ENCODE assay signal across 10 cellular contexts in the genomic region with DNA sequence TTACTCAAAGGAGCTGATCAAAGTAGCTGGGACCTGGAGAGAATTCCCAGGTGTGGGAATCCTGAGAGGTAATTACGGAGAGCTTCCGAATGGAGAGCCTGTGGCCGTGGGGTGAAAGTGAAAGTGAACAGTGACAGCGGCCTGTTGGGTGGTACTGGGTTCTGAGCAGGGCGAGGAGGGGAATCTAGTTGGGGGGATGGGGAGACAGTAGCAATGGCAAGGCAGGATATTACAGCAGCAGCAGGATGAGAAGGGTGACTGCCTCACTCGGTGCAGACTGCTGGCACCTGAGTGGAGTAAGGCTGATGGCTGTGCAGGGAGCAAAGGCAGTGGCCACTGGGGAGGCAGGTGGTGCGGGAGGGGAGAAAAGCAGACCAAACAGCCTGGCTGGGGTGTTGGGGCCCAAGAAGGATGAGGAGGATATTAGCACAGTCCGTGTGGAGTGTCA.
A peak's percentile ranks its signal among the peaks of the same experiment; 100 is the strongest.
DNase-seq lines count a peak whose midpoint lies in the region; ATAC-seq, FAIRE-seq and TF ChIP-seq lines count a peak whose summit lies in the region.
"Had no signal": no experiment of that assay in that cellular context is flagged by ENCODE, and none has a peak within 500 bp of the region (broad histone marks: within the 10 kb centered on the region; RNA-seq: fewer than 3 reads in every experiment).

No MANE protein-coding gene starts in this region.

- H3K27me3 Mint-ChIP-seq in CD14-positive monocyte (ENCODE audit: low read depth in 3 of 3): peaks cover 0 to 4% (median 0%) of the 10 kb centered on the region in 3 donors
- no peaks in the 10 kb centered on the region for H3K27me3 Mint-ChIP-seq in activated naive CD8-positive, alpha-beta T cell
- H3K27me3 Mint-ChIP-seq in naive thymus-derived CD4-positive, alpha-beta T cell: no peaks in the 10 kb centered on the region

- H3K27ac Mint-ChIP-seq in CD14-positive monocyte: peak overlapping the region; percentile 78 to 95 (median 89)
- H3K27ac Mint-ChIP-seq in activated naive CD8-positive, alpha-beta T cell: no peak overlapping the region
- peak overlapping the region in 4 of 9 donors; percentile 26 to 83 (median 35) for H3K27ac Mint-ChIP-seq in naive thymus-derived CD4-positive, alpha-beta T cell

- peaks cover 0 to 3% (median 0%) of the 10 kb centered on the region in 7 donors for H3K9me3 Mint-ChIP-seq in CD14-positive monocyte
- no peaks in the 10 kb centered on the region for H3K9me3 Mint-ChIP-seq in activated naive CD8-positive, alpha-beta T cell (ENCODE audit: low read depth)
- H3K9me3 Mint-ChIP-seq in naive thymus-derived CD4-positive, alpha-beta T cell: no peaks in the 10 kb centered on the region

- POLR2A ChIA-PET in naive thymus-derived CD4-positive, alpha-beta T cell (lab: Charles Lee): no interaction called here

- no peak for TF ChIP-seq CTCF in CD14-positive monocyte (IDR thresholded peaks at IDR 0.05)

- peak; percentile 16 for ATAC-seq in naive thymus-derived CD4-positive, alpha-beta T cell
- ATAC-seq in HG02588 (IDR thresholded peaks at IDR 0.05; ENCODE audit: unreplicated experiment) (no peak), GM18511 (IDR thresholded peaks at IDR 0.05; ENCODE audit: unreplicated experiment) (no peak)

- H3K4me3 ChIP-seq in naive thymus-derived CD4-positive, alpha-beta T cell (ENCODE audit: low read length): no peak overlapping the region

- CTCF ChIA-PET in naive thymus-derived CD4-positive, alpha-beta T cell (lab: Charles Lee): interaction anchor here (0.6 to 0.8 kb wide), 2 partner anchors 225 to 662 kb away, joined by 3 read pairs; no protein-coding TSS in a partner anchor

- peaks cover 46% of the 10 kb centered on the region for H3K4me1 Mint-ChIP-seq in CD14-positive monocyte
- H3K4me1 Mint-ChIP-seq in activated naive CD8-positive, alpha-beta T cell (ENCODE audit: low read depth): peaks cover 37% of the 10 kb centered on the region
- peaks cover 7 to 37% (median 32%) of the 10 kb centered on the region in 7 donors for H3K4me1 Mint-ChIP-seq in naive thymus-derived CD4-positive, alpha-beta T cell

- no peaks in the 10 kb centered on the region for H3K9me3 ChIP-seq in naive thymus-derived CD4-positive, alpha-beta T cell (ENCODE audit: control insufficient read depth in 2 of 3, low read length in 3 of 3)

- H3K36me3 ChIP-seq in naive thymus-derived CD4-positive, alpha-beta T cell (ENCODE audit: control insufficient read depth in 2 of 3, insufficient read depth in 3 of 3, low read length in 3 of 3): no peaks in the 10 kb centered on the region
- H3K36me3 ChIP-seq: brain microvascular endothelial cell had no signal

- H3K36me3 Mint-ChIP-seq in CD14-positive monocyte: peaks cover 0 to 2% of the 10 kb centered on the region in 2 donors
- H3K36me3 Mint-ChIP-seq in activated naive CD8-positive, alpha-beta T cell: peaks cover 3% of the 10 kb centered on the region
- peaks cover 0 to 21% (median 10%) of the 10 kb centered on the region in 5 donors for H3K36me3 Mint-ChIP-seq in naive thymus-derived CD4-positive, alpha-beta T cell

- TF ChIP-seq POLR2A in GM12892 (IDR thresholded peaks at IDR 0.05; ENCODE audit: low read depth, low read length): peak; percentile 44; the same call in 1 of the 2 replicates

- intact Hi-C loops in CD14-positive monocyte (cut with micrococcal nuclease): no loop called here
- intact Hi-C loops in naive thymus-derived CD4-positive, alpha-beta T cell (cut with micrococcal nuclease): loop anchor here (5.0 to 10.0 kb wide), 3 partner anchors 152 to 660 kb away; no protein-coding TSS in a partner anchor

- peak; percentile 89 for FAIRE-seq in GM12892 (lab: Jason Lieb, UNC)

- peak overlapping the region; percentile 87 to 93 for H3K4me3 Mint-ChIP-seq in CD14-positive monocyte
- peak overlapping the region; percentile 76 for H3K4me3 Mint-ChIP-seq in activated naive CD8-positive, alpha-beta T cell
- peak overlapping the region; percentile 51 to 90 (median 80) for H3K4me3 Mint-ChIP-seq in naive thymus-derived CD4-positive, alpha-beta T cell

- H3K27me3 ChIP-seq in naive thymus-derived CD4-positive, alpha-beta T cell (ENCODE audit: control insufficient read depth in 2 of 2, insufficient read depth in 2 of 2, low read length in 2 of 2): no peaks in the 10 kb centered on the region
- H3K27me3 ChIP-seq: brain microvascular endothelial cell had no signal

- H3K27ac ChIP-seq in naive thymus-derived CD4-positive, alpha-beta T cell (ENCODE audit: low read depth, low read length): no peak overlapping the region
- H3K27ac ChIP-seq: brain microvascular endothelial cell had no signal

- H3K4me1 ChIP-seq in naive thymus-derived CD4-positive, alpha-beta T cell (ENCODE audit: control insufficient read depth in 2 of 2, insufficient read depth in 2 of 2, low read length in 2 of 2): peaks cover 7 to 8% of the 10 kb centered on the region in 2 donors

- DNase-seq in CD14-positive monocyte (ENCODE audit: low spot score) (no peak), GM12892 (ENCODE audit: insufficient read length) (no peak), DMS 273 (lab: John Stamatoyannopoulos, UW; ENCODE audit: unreplicated experiment) (no peak), ureter (ENCODE audit: low spot score) (no peak)
- peak in 2 of 9 donors; percentile 6 to 18 for DNase-seq in naive thymus-derived CD4-positive, alpha-beta T cell
- DNase-seq: brain microvascular endothelial cell, NCI-H226 had no signal

Comparison
In these comparisons a context has a peak if more than half of its experiments do, and no peak if none do; other contexts are left out.
1. intact Hi-C loops: an anchor here in naive thymus-derived CD4-positive, alpha-beta T cell (5.0 to 10.0 kb wide); none called in CD14-positive monocyte.